ENCODE assay signal across 22 cellular contexts in genomic region chr2:64947906-64948305, GRCh38.
DNase-seq lines count a peak whose midpoint lies in the region; ATAC-seq and TF ChIP-seq lines count a peak whose summit lies in the region.
"Had no signal": no experiment of that assay in that cellular context is flagged by ENCODE, and none has a peak within 500 bp of the region (broad histone marks: within the 10 kb centered on the region; RNA-seq: fewer than 3 reads in every experiment).

No MANE protein-coding gene starts in this region.

- peaks cover 56% of the 10 kb centered on the region for H3K4me1 Mint-ChIP-seq in T-helper 2 cell treated with Interferon-gamma antibody and Interleukin-4, amounts not matched to agents 5 μg/mL and 100 μg/mL, for 36 hours (ENCODE audit: low read depth)
- H3K4me1 Mint-ChIP-seq in memory B cell = peaks cover 35% of the 10 kb centered on the region
- H3K4me1 Mint-ChIP-seq in stimulated activated effector memory CD8-positive, alpha-beta T cell treated with anti-CD3 and anti-CD28 coated beads, Interleukin-12 subunit alpha, Interleukin-12 subunit beta, amount 100 ng/mL, for 72 hours = peaks cover 34% of the 10 kb centered on the region

- H3K79me2 ChIP-seq in OCI-LY1 (ENCODE audit: insufficient read depth, low read length) = no peaks in the 10 kb centered on the region

- no peak overlapping the region for H2AFZ ChIP-seq in OCI-LY1 (ENCODE audit: low read length)

- peaks cover 15% of the 10 kb centered on the region for H3K36me3 Mint-ChIP-seq in T-helper 2 cell treated with Interferon-gamma antibody and Interleukin-4, amounts not matched to agents 5 μg/mL and 100 μg/mL, for 36 hours (ENCODE audit: low read depth)
- H3K36me3 Mint-ChIP-seq in memory B cell = no peaks in the 10 kb centered on the region
- no peaks in the 10 kb centered on the region for H3K36me3 Mint-ChIP-seq in stimulated activated effector memory CD8-positive, alpha-beta T cell treated with anti-CD3 and anti-CD28 coated beads, Interleukin-12 subunit alpha, Interleukin-12 subunit beta, amount 100 ng/mL, for 72 hours
- H3K36me3 Mint-ChIP-seq: WTC11 had no signal

- peak overlapping the region; percentile 95 for H3K27ac ChIP-seq in OCI-LY1 (ENCODE audit: low read depth, low read length, poor library complexity, severe bottlenecking)
- H3K27ac ChIP-seq: A549, cardiac muscle cell, neutrophil, upper lobe of left lung had no signal

- no peaks in the 10 kb centered on the region for H3F3A ChIP-seq in OCI-LY1 (ENCODE audit: insufficient read depth, low read length)

- no peaks in the 10 kb centered on the region for H3K9me3 ChIP-seq in OCI-LY1 (ENCODE audit: low read length)
- H3K9me3 ChIP-seq: A549, neutrophil, upper lobe of left lung had no signal

- no peak overlapping the region for H3K4me3 ChIP-seq in OCI-LY1 (ENCODE audit: low read depth, low read length, poor library complexity, severe bottlenecking)
- H3K4me3 ChIP-seq: A549, cardiac muscle cell, upper lobe of left lung had no signal

- no peak for DNase-seq in T-helper 2 cell treated with Interferon-gamma antibody and Interleukin-4, amounts not matched to agents 5 μg/mL and 100 μg/mL, for 36 hours (ENCODE audit: low spot score)
- DNase-seq in T-helper 2 cell (no peak), memory B cell (ENCODE audit: low spot score in 2 of 2) (no peak), SHP77 (lab: John Stamatoyannopoulos, UW) (no peak), NCI-H526 treated with DMSO at 0.1 percent for 48 hours (lab: John Stamatoyannopoulos, UW) (no peak)
- DNase-seq in stimulated activated effector memory CD8-positive, alpha-beta T cell treated with anti-CD3 and anti-CD28 coated beads, Interleukin-12 subunit alpha, Interleukin-12 subunit beta, amount 100 ng/mL, for 72 hours (ENCODE audit: low spot score in 2 of 2) = no peak
- DNase-seq: activated CD4-positive, alpha-beta T cell treated with anti-CD3 and anti-CD28 coated beads, Interleukin-2, amount 50 U/mL, for 4 hours; activated naive CD4-positive, alpha-beta T cell; H7; islet precursor cell; NCI-H1092 treated with DMSO at 0.1 percent for 48 hours; NCI-H187 treated with DMSO at 0.1 percent for 48 hours; NCI-H2227 treated with DMSO at 0.1 percent for 48 hours; NCI-H748 treated with DMSO at 0.1 percent for 48 hours; upper lobe of left lung had no signal

- H3K9me2 ChIP-seq in OCI-LY1 (ENCODE audit: low read depth, low read length) = no peaks in the 10 kb centered on the region

- peaks cover 8% of the 10 kb centered on the region for H3K9me3 Mint-ChIP-seq in T-helper 2 cell treated with Interferon-gamma antibody and Interleukin-4, amounts not matched to agents 5 μg/mL and 100 μg/mL, for 36 hours
- H3K9me3 Mint-ChIP-seq in memory B cell = no peaks in the 10 kb centered on the region
- H3K9me3 Mint-ChIP-seq in stimulated activated effector memory CD8-positive, alpha-beta T cell treated with anti-CD3 and anti-CD28 coated beads, Interleukin-12 subunit alpha, Interleukin-12 subunit beta, amount 100 ng/mL, for 72 hours = no peaks in the 10 kb centered on the region
- H3K9me3 Mint-ChIP-seq: WTC11 had no signal

- H4K20me1 ChIP-seq in OCI-LY1 (ENCODE audit: insufficient read depth, low read length) = no peaks in the 10 kb centered on the region

- peak overlapping the region; percentile 67 for H3K27ac Mint-ChIP-seq in T-helper 2 cell treated with Interferon-gamma antibody and Interleukin-4, amounts not matched to agents 5 μg/mL and 100 μg/mL, for 36 hours
- peak overlapping the region; percentile 95 for H3K27ac Mint-ChIP-seq in memory B cell
- H3K27ac Mint-ChIP-seq in stimulated activated effector memory CD8-positive, alpha-beta T cell treated with anti-CD3 and anti-CD28 coated beads, Interleukin-12 subunit alpha, Interleukin-12 subunit beta, amount 100 ng/mL, for 72 hours = peak overlapping the region; percentile 98
- H3K27ac Mint-ChIP-seq: WTC11 had no signal

- no peak overlapping the region for H3K9ac ChIP-seq in OCI-LY1 (ENCODE audit: low read length)

- TF ChIP-seq CTCF in OCI-LY1 (IDR thresholded peaks at IDR 0.05; ENCODE audit: low read length) = no peak

- H3K4me1 ChIP-seq in OCI-LY1 (ENCODE audit: insufficient read depth, low read length, severe bottlenecking) = peaks cover 61% of the 10 kb centered on the region

- H3K36me3 ChIP-seq in OCI-LY1 (ENCODE audit: insufficient read depth, low read length) = no peaks in the 10 kb centered on the region
- H3K36me3 ChIP-seq: cardiac muscle cell, neutrophil, upper lobe of left lung had no signal

- no peak overlapping the region for H3K4me2 ChIP-seq in OCI-LY1 (ENCODE audit: low read length)
- H3K4me2 ChIP-seq: A549 had no signal

- H3K27me3 ChIP-seq in OCI-LY1 (ENCODE audit: insufficient read depth, low read length) = no peaks in the 10 kb centered on the region
- H3K27me3 ChIP-seq: cardiac muscle cell, neutrophil, upper lobe of left lung had no signal

- peak overlapping the region; percentile 82 for H3K4me3 Mint-ChIP-seq in T-helper 2 cell treated with Interferon-gamma antibody and Interleukin-4, amounts not matched to agents 5 μg/mL and 100 μg/mL, for 36 hours
- no peak overlapping the region for H3K4me3 Mint-ChIP-seq in memory B cell
- no peak overlapping the region for H3K4me3 Mint-ChIP-seq in stimulated activated effector memory CD8-positive, alpha-beta T cell treated with anti-CD3 and anti-CD28 coated beads, Interleukin-12 subunit alpha, Interleukin-12 subunit beta, amount 100 ng/mL, for 72 hours
- H3K4me3 Mint-ChIP-seq: WTC11 had no signal

- ATAC-seq in memory B cell (ENCODE audit: low read depth) = no peak
- no peak for ATAC-seq in stimulated activated effector memory CD8-positive, alpha-beta T cell treated with anti-CD3 and anti-CD28 coated beads, Interleukin-12 subunit alpha, Interleukin-12 subunit beta, amount 100 ng/mL, for 72 hours
- no peak for ATAC-seq in HG03135 (IDR thresholded peaks at IDR 0.05; ENCODE audit: unreplicated experiment)
- ATAC-seq: A549, WTC11 had no signal

- H3K27me3 Mint-ChIP-seq in T-helper 2 cell treated with Interferon-gamma antibody and Interleukin-4, amounts not matched to agents 5 μg/mL and 100 μg/mL, for 36 hours (ENCODE audit: low read depth) = no peaks in the 10 kb centered on the region
- no peaks in the 10 kb centered on the region for H3K27me3 Mint-ChIP-seq in memory B cell
- H3K27me3 Mint-ChIP-seq: B cell had no signal
